Comparison of ENCODE assay signal across 33 cellular contexts in the genomic region with DNA sequence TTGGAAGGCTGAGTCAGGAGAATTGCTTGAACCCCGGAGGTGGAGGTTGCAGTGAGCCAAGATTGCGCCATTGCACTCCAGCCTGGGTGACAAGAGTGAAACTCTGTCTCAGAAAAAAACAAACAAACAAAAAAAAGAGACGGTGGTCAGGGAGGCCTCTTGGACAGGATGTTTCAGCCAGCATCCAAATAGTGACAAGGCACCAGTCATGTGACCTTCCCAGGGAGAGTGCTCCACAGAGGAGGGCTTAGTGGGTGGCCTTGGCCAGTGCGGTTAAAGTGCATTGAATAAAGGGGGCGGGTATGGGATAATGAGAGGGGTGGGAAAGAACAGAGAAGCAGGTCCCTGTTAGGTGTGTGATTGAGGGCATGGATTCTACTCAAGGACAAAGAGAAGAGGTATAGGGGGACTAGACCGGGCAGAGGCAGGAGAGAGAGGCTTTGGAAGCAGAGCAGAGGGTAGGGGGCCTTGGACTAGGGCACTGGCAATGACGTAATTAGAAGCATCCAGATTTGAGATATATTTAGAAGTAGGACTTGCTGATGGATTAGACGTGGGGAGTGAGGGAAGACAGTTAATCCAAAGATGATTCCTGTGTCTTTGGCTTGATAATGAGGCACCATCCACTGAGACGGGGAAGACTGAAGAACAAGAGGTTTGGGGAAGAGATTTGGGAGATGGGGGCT. TPM values are rescaled to one million over a fixed set of nuclear protein-coding genes. Genes with fewer than 3 reads are reported as not detected.
"Had no signal": no experiment of that assay in that cellular context is flagged by ENCODE, and none has a peak within 500 bp of the region (broad histone marks: within the 10 kb centered on the region; RNA-seq: fewer than 3 reads in every experiment).

No MANE protein-coding gene starts in this region.

- H3K27ac ChIP-seq: epithelial cell of prostate, foreskin keratinocyte, hepatocyte, prostate gland, sigmoid colon, stomach, tibial nerve, upper lobe of right lung, uterus had no signal

- H3K4me1 ChIP-seq: foreskin keratinocyte, prostate gland, tibial nerve, uterus had no signal

- ATAC-seq: esophagus mucosa; foreskin keratinocyte; gastroesophageal sphincter; left lobe of liver; naive thymus-derived CD4-positive, alpha-beta T cell; stimulated activated effector memory CD8-positive, alpha-beta T cell treated with anti-CD3 and anti-CD28 coated beads, Interleukin-12 subunit alpha, Interleukin-12 subunit beta, amount 100 ng/mL, for 72 hours; upper lobe of right lung had no signal

- DNase-seq: effector CD8-positive, alpha-beta T cell; endodermal cell; foreskin keratinocyte; heart left ventricle; kidney; mesenchymal stem cell; midbrain; naive thymus-derived CD4-positive, alpha-beta T cell; nucleus accumbens; sigmoid colon; stimulated activated CD4-positive, alpha-beta T cell treated with anti-CD3 and anti-CD28 coated beads, Interleukin-2, amount 100 ng/mL, for 24 hours; stimulated activated CD4-positive, alpha-beta T cell treated with anti-CD3 and anti-CD28 coated beads, Interleukin-4, amount 100 ng/mL, for 24 hours; stimulated activated naive CD4-positive, alpha-beta T cell treated with Interleukin-2 at 50 U/mL for 16 hours; stomach; upper lobe of right lung; uterus had no signal

- H3K27me3 ChIP-seq: foreskin keratinocyte, gastroesophageal sphincter, heart left ventricle, hepatocyte, right atrium auricular region, sigmoid colon, tibial nerve, upper lobe of right lung, uterus had no signal

- H3K36me3 ChIP-seq: gastroesophageal sphincter, heart left ventricle, prostate gland, right atrium auricular region, sigmoid colon, stomach, tibial nerve, upper lobe of right lung, uterus had no signal

- H3K9me3 ChIP-seq: gastroesophageal sphincter, prostate gland, right atrium auricular region, sigmoid colon, stomach, upper lobe of right lung, uterus had no signal

- H3K4me3 ChIP-seq: gastroesophageal sphincter, heart left ventricle, hepatocyte, prostate gland, right atrium auricular region, sigmoid colon, stomach, tibial nerve, upper lobe of right lung, uterus had no signal

RNA-seq across cellular contexts. Expression of gene RYR2, which starts 12.0 kb away (rescaled TPM):
- total RNA-seq: foreskin keratinocyte had no signal

RNA-seq across cellular contexts. Expression of gene MT1HL1, which starts 25.8 kb away (rescaled TPM):
- total RNA-seq: endodermal cell; esophagus mucosa; fibroblast of lung; foreskin keratinocyte; gastroesophageal sphincter; heart left ventricle; hepatocyte; kidney; left lobe of liver; lower leg skin; lung microvascular endothelial cell; mucosa of gallbladder; naive thymus-derived CD4-positive, alpha-beta T cell; osteocyte; prostate gland; right atrium auricular region; sigmoid colon; skeletal muscle tissue; stomach; subcutaneous adipose tissue; temporal lobe; tibial nerve; upper lobe of right lung; uterus had no signal
